Comparison of ENCODE assay signal across 18 cellular contexts in the genomic region with DNA sequence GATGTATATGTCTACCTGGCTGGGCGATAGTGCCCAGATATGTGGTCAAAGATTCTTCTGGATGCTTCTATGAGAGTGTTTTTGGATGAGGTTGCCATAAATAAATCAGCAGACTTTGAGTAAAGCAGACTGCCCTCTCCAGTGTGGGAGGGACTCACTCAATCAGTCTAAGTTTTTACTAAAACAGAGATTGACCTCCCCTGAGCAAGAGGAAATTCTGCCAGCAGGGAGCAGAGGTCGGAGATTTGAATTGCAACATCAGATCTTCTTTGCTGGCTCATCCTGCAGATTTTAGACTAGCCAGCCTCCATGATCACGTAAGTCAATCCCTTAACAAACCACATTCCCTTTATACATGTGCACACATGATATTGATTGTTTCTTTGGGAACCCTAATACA.
"Had no signal": no experiment of that assay in that cellular context is flagged by ENCODE, and none has a peak within 500 bp of the region (broad histone marks: within the 10 kb centered on the region; RNA-seq: fewer than 3 reads in every experiment).

No MANE protein-coding gene starts in this region.

- DNase-seq: effector memory CD8-positive, alpha-beta T cell; gastrocnemius medialis; immature natural killer cell; left ventricle myocardium inferior; mucosa of descending colon; naive thymus-derived CD8-positive, alpha-beta T cell; psoas muscle; retina; sigmoid colon; stimulated activated CD4-positive, alpha-beta T cell treated with anti-CD3 and anti-CD28 coated beads, Interleukin-2, amount 100 ng/mL, for 24 hours; stimulated activated CD4-positive, alpha-beta T cell treated with anti-CD3 and anti-CD28 coated beads, Interleukin-4, amount 100 ng/mL, for 4 hours; stimulated activated naive B cell treated with anti-CD40 and anti-IgM and Interleukin-4, amounts not matched to agents 10 μg/mL and 1 μg/mL and 100 μg/mL, for 72 hours; stimulated activated naive CD8-positive, alpha-beta T cell treated with anti-CD3 and anti-CD28 coated beads, Interleukin-15, amount 100 ng/mL, for 72 hours had no signal

- H3K4me1 ChIP-seq: esophagus muscularis mucosa, gastrocnemius medialis, left ventricle myocardium inferior, psoas muscle, sigmoid colon had no signal

- H3K9me3 Mint-ChIP-seq: effector memory CD8-positive, alpha-beta T cell; naive thymus-derived CD8-positive, alpha-beta T cell; stimulated activated naive B cell treated with anti-CD40 and anti-IgM and Interleukin-4, amounts not matched to agents 10 μg/mL and 1 μg/mL and 100 μg/mL, for 72 hours; stimulated activated naive CD8-positive, alpha-beta T cell treated with anti-CD3 and anti-CD28 coated beads, Interleukin-15, amount 100 ng/mL, for 72 hours; type B pancreatic cell had no signal

- H3K27me3 ChIP-seq: esophagus muscularis mucosa, gastrocnemius medialis, sigmoid colon had no signal

- H3K36me3 Mint-ChIP-seq: immature natural killer cell; naive thymus-derived CD8-positive, alpha-beta T cell; stimulated activated naive B cell treated with anti-CD40 and anti-IgM and Interleukin-4, amounts not matched to agents 10 μg/mL and 1 μg/mL and 100 μg/mL, for 72 hours; type B pancreatic cell had no signal

- H3K9me3 ChIP-seq: esophagus muscularis mucosa, gastrocnemius medialis, left ventricle myocardium inferior, mucosa of descending colon, psoas muscle, sigmoid colon, thoracic aorta had no signal

- ATAC-seq: effector memory CD8-positive, alpha-beta T cell; gastrocnemius medialis; mucosa of descending colon; naive thymus-derived CD8-positive, alpha-beta T cell; psoas muscle; stimulated activated naive B cell treated with anti-CD40 and anti-IgM and Interleukin-4, amounts not matched to agents 10 μg/mL and 1 μg/mL and 100 μg/mL, for 72 hours; stimulated activated naive CD8-positive, alpha-beta T cell treated with anti-CD3 and anti-CD28 coated beads, Interleukin-15, amount 100 ng/mL, for 72 hours had no signal

- H3K27ac Mint-ChIP-seq: effector memory CD8-positive, alpha-beta T cell; immature natural killer cell; naive thymus-derived CD8-positive, alpha-beta T cell; stimulated activated naive B cell treated with anti-CD40 and anti-IgM and Interleukin-4, amounts not matched to agents 10 μg/mL and 1 μg/mL and 100 μg/mL, for 72 hours; stimulated activated naive CD8-positive, alpha-beta T cell treated with anti-CD3 and anti-CD28 coated beads, Interleukin-15, amount 100 ng/mL, for 72 hours; type B pancreatic cell had no signal

- H3K4me3 ChIP-seq: esophagus muscularis mucosa, gastrocnemius medialis, left ventricle myocardium inferior, mucosa of descending colon, psoas muscle, sigmoid colon, skin epidermis, thoracic aorta had no signal

- H3K4me1 Mint-ChIP-seq: immature natural killer cell; naive thymus-derived CD8-positive, alpha-beta T cell; stimulated activated naive B cell treated with anti-CD40 and anti-IgM and Interleukin-4, amounts not matched to agents 10 μg/mL and 1 μg/mL and 100 μg/mL, for 72 hours; stimulated activated naive CD8-positive, alpha-beta T cell treated with anti-CD3 and anti-CD28 coated beads, Interleukin-15, amount 100 ng/mL, for 72 hours had no signal

- H3K27ac ChIP-seq: epithelial cell of prostate, esophagus muscularis mucosa, gastrocnemius medialis, left ventricle myocardium inferior, psoas muscle, sigmoid colon, skin epidermis, thoracic aorta had no signal

- H3K36me3 ChIP-seq: esophagus muscularis mucosa, gastrocnemius medialis, left ventricle myocardium inferior, sigmoid colon, thoracic aorta had no signal

- H3K4me3 Mint-ChIP-seq: effector memory CD8-positive, alpha-beta T cell; immature natural killer cell; naive thymus-derived CD8-positive, alpha-beta T cell; stimulated activated naive B cell treated with anti-CD40 and anti-IgM and Interleukin-4, amounts not matched to agents 10 μg/mL and 1 μg/mL and 100 μg/mL, for 72 hours; stimulated activated naive CD8-positive, alpha-beta T cell treated with anti-CD3 and anti-CD28 coated beads, Interleukin-15, amount 100 ng/mL, for 72 hours; type B pancreatic cell had no signal
